8 cellular contexts compared by ENCODE assay signal in the genomic region with DNA sequence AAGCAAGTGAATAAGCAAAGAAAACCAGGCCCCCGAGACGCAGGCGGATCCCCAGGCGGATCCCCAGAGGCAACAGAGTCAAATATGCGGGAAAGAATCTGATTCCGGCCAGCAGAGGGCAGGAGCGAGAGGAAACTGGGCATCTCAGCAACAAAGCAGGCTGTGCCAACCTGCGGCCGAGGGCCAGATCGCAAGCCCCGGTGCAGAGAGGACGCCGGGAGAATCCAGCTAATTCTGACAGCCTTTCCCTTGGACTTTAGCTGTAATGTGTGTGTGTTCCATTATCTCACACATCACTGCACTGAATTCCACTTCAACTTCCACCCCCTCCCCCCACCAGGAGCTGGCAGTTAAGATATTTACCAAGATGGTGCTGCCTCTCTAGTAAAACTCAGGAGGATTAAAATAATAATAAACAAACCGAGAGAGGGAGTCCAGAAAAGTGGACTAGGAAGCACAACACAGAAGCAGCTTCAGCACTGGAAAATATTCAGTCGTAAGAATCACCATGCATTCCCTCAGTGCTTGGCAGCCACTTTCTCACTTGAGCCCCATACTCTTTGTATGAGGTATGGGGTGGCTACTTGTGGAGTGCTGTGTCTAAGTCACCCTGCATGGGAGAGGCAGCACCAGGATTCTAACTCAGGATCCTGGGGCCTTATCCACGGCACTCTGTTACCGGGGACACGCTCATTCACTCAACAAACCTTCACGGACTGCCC.
A peak's percentile ranks its signal among the peaks of the same experiment; 100 is the strongest.
DNase-seq lines count a peak whose midpoint lies in the region; ATAC-seq and TF ChIP-seq lines count a peak whose summit lies in the region.

No MANE protein-coding gene starts in this region.

- intact Hi-C loops in CD4-positive, alpha-beta T cell (cut with DNase I, micrococcal nuclease), result loop anchor here (1.0 to 10.0 kb wide), 6 partner anchors 7 to 315 kb away; no protein-coding TSS in a partner anchor

- no peaks in the 10 kb centered on the region for H3K27me3 ChIP-seq in CD4-positive, alpha-beta T cell (ENCODE audit: control insufficient read depth, insufficient read depth, low read length)

- POLR2A ChIA-PET in CD4-positive, alpha-beta T cell (lab: Charles Lee), result interaction anchor here (1.0 to 3.7 kb wide), 5 partner anchors 8 to 136 kb away, joined by 3 to 23 read pairs (median 12); no protein-coding TSS in a partner anchor

- peak overlapping the region; percentile 26 for H3K4me3 Mint-ChIP-seq in CD4-positive, alpha-beta T cell

- peaks cover 71% of the 10 kb centered on the region for H3K4me1 Mint-ChIP-seq in CD4-positive, alpha-beta T cell (ENCODE audit: low read depth)

- peak; percentile 31 for ATAC-seq in CD4-positive, alpha-beta T cell (ENCODE audit: poor library complexity)
- peak; percentile 99 for ATAC-seq in left lobe of liver
- no peak for ATAC-seq in GM18909 (IDR thresholded peaks at IDR 0.05; ENCODE audit: poor library complexity, unreplicated experiment)

- no peaks in the 10 kb centered on the region for H3K27me3 Mint-ChIP-seq in CD4-positive, alpha-beta T cell

- no peaks in the 10 kb centered on the region for H3K36me3 Mint-ChIP-seq in CD4-positive, alpha-beta T cell (ENCODE audit: low read depth)

- TF ChIP-seq CTCF in CD4-positive, alpha-beta T cell (IDR thresholded peaks at IDR 0.05), result peak; percentile 92
- TF ChIP-seq CTCF in HFF-Myc (IDR thresholded peaks at IDR 0.05; ENCODE audit: low read depth, low read length, missing control alignments), result peak; percentile 74

- H3K4me3 ChIP-seq in HFF-Myc (replicated peaks; ENCODE audit: low read depth, low read length), result no peak overlapping the region

- CTCF ChIA-PET in CD4-positive, alpha-beta T cell (lab: Charles Lee), result interaction anchor here (0.5 to 3.3 kb wide), 28 partner anchors 8 to 269 kb away, joined by 3 to 22 read pairs (median 3); partner anchors contain the start of gene SYNJ2

- H3K9me3 ChIP-seq in CD4-positive, alpha-beta T cell (ENCODE audit: control insufficient read depth, low read length), result no peaks in the 10 kb centered on the region

- H3K27ac ChIP-seq in CD4-positive, alpha-beta T cell (ENCODE audit: low read depth, low read length), result no peak overlapping the region

- H3K27ac Mint-ChIP-seq in CD4-positive, alpha-beta T cell, result peak overlapping the region; percentile 87

- H3K9me3 Mint-ChIP-seq in CD4-positive, alpha-beta T cell, result peaks cover 3% of the 10 kb centered on the region

- peak; percentile 68 to 80 (median 75) for DNase-seq in CD4-positive, alpha-beta T cell
- DNase-seq in HFF-Myc (ENCODE audit: extremely low read depth, low read depth), result peak; percentile 62
- peak; percentile 59 for DNase-seq in NCI-H446 treated with DMSO at 0.1 percent for 48 hours (lab: John Stamatoyannopoulos, UW)
- DNase-seq in activated CD4-positive, alpha-beta T cell treated with anti-CD3 and anti-CD28 coated beads for 24 hours (ENCODE audit: low read depth in 2 of 2), result peak; percentile 65 to 77
- peak; percentile 46 to 83 for DNase-seq in cerebellar nuclear complex (lab: John Stamatoyannopoulos, UW)
- peak; percentile 90 for DNase-seq in left lobe of liver (ENCODE audit: low spot score)
- DNase-seq in stimulated activated CD4-positive, alpha-beta T cell treated with anti-CD3 and anti-CD28 coated beads, Interleukin-4, amount 100 ng/mL, for 1 hour, result peak; percentile 80
